Comparison of ENCODE assay signal across 22 cellular contexts in the genomic region with DNA sequence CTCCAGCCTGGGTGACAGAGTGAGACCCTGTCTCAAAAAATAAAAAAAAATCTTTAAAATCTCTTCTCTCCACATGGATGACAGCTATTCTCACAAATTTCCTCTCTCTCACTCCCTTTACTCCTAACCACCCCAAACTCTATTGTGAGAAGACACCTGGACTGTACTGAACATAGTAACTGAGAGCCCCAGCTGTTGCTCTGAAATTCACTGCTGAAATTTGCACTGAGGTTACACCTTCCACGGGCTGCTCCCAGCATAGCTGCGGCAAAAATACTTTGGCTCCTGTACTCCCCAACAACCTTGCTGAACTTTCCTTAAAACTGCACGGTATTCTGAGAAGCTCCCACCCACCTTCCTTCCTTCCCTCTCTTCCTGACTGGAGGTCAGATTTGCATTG. TPM values are rescaled to one million over a fixed set of nuclear protein-coding genes. Genes with fewer than 3 reads are reported as not detected.
DNase-seq lines count a peak whose midpoint lies in the region; ATAC-seq and TF ChIP-seq lines count a peak whose summit lies in the region.
"Had no signal": no experiment of that assay in that cellular context is flagged by ENCODE, and none has a peak within 500 bp of the region (broad histone marks: within the 10 kb centered on the region; RNA-seq: fewer than 3 reads in every experiment).

No MANE protein-coding gene starts in this region.

- peak; percentile 18 for DNase-seq in NCI-H2171 treated with DMSO at 0.1 percent for 48 hours (lab: John Stamatoyannopoulos, UW)
- DNase-seq in NCI-H2171 (lab: John Stamatoyannopoulos, UW) = no peak
- DNase-seq in GM23338 (ENCODE audit: low spot score) = no peak
- no peak for DNase-seq in nephron progenitor cell
- DNase-seq: 8988T; C1 segment of cervical spinal cord; CD4-positive, CD25-positive, alpha-beta regulatory T cell; CD8-positive, alpha-beta memory T cell; COR-L47; DMS79 treated with DMSO at 0.1 percent for 48 hours; EL; GOT3; H7; HFFc6; IMR-90 had no signal

- peaks cover 3% of the 10 kb centered on the region; the same call in 1 of the 2 replicates for H3F3A ChIP-seq in GM23338 (replicated peaks; ENCODE audit: low read depth)

- H3K36me3 ChIP-seq in GM23338 (ENCODE audit: insufficient read depth) = no peaks in the 10 kb centered on the region

- peaks cover 8% of the 10 kb centered on the region for H3K27me3 Mint-ChIP-seq in GM23338 (ENCODE audit: insufficient read depth, low read depth, poor library complexity)
- H3K27me3 Mint-ChIP-seq in nephron progenitor cell (ENCODE audit: low read depth, poor library complexity) = peaks cover 11% of the 10 kb centered on the region

- no peaks in the 10 kb centered on the region for H3K36me3 Mint-ChIP-seq in GM23338 (ENCODE audit: low read depth)
- no peaks in the 10 kb centered on the region for H3K36me3 Mint-ChIP-seq in nephron progenitor cell (ENCODE audit: low read depth)
- H3K36me3 Mint-ChIP-seq: CD4-positive, CD25-positive, alpha-beta regulatory T cell had no signal

- H3K4me3 Mint-ChIP-seq in GM23338 = no peak overlapping the region
- H3K4me3 Mint-ChIP-seq in nephron progenitor cell = no peak overlapping the region
- H3K4me3 Mint-ChIP-seq: CD4-positive, CD25-positive, alpha-beta regulatory T cell; CD8-positive, alpha-beta memory T cell; HFFc6 had no signal

- H3K9me2 ChIP-seq in GM23338 (ENCODE audit: insufficient read depth) = 0 out of 2 replicates have a peak, but pooled peaks cover 4% of the 10 kb centered on the region

- H3K27ac ChIP-seq in GM23338 (ENCODE audit: low read depth) = no peak overlapping the region
- H3K27ac ChIP-seq: HL-60 had no signal

- ATAC-seq in GM23338 (no peak), GM21576 (IDR thresholded peaks at IDR 0.05; ENCODE audit: unreplicated experiment) (no peak), GM18868 (IDR thresholded peaks at IDR 0.05; ENCODE audit: unreplicated experiment) (no peak), GM18511 (IDR thresholded peaks at IDR 0.05; ENCODE audit: unreplicated experiment) (no peak)
- ATAC-seq: GM12878, HCT116, K562 had no signal

- no peaks in the 10 kb centered on the region for H4K20me1 ChIP-seq in GM23338 (replicated peaks; ENCODE audit: insufficient read depth)

- H3K4me2 ChIP-seq in GM23338 = no peak overlapping the region

- no peaks in the 10 kb centered on the region for H3K27me3 ChIP-seq in GM23338 (ENCODE audit: insufficient read depth)

- H3K4me1 ChIP-seq in GM23338 (ENCODE audit: insufficient read depth) = peaks cover under 1% of the 10 kb centered on the region; the same call in 1 of the 2 replicates

- H3K4me1 Mint-ChIP-seq in GM23338 (peaks cover 14% of the 10 kb centered on the region), nephron progenitor cell (peaks cover 12% of the 10 kb centered on the region)

- TF ChIP-seq CTCF in GM23338 (conservative IDR thresholded peaks at IDR 0.05; ENCODE audit: low read depth in 2 of 2) (no peak), nephron progenitor cell (IDR thresholded peaks at IDR 0.05) (no peak)

- no peaks in the 10 kb centered on the region for H3K9me3 Mint-ChIP-seq in GM23338
- H3K9me3 Mint-ChIP-seq in nephron progenitor cell = no peaks in the 10 kb centered on the region
- H3K9me3 Mint-ChIP-seq: CD4-positive, CD25-positive, alpha-beta regulatory T cell; CD8-positive, alpha-beta memory T cell; HFFc6 had no signal

- peak overlapping the region; percentile 84 for H2AFZ ChIP-seq in GM23338

- no peaks in the 10 kb centered on the region for H3K79me2 ChIP-seq in GM23338 (replicated peaks; ENCODE audit: insufficient read depth)

- H3K27ac Mint-ChIP-seq in GM23338 (no peak overlapping the region), nephron progenitor cell (peak overlapping the region; percentile 89)
- H3K27ac Mint-ChIP-seq: CD8-positive, alpha-beta memory T cell; HFFc6 had no signal

- H3K4me3 ChIP-seq in GM23338 = no peak overlapping the region
- H3K4me3 ChIP-seq: GM12878, K562 had no signal

TF ChIP-seq in GM23338, 12 proteins besides CTCF, POLR2A, EP300 and RAD21 (continues in another document):
- TF ChIP-seq JUNB (IDR thresholded peaks at IDR 0.05; ENCODE audit: unreplicated experiment) = no peak
- no peak for TF ChIP-seq EZH2 (IDR thresholded peaks at IDR 0.05; ENCODE audit: low read depth, unreplicated experiment)
- TF ChIP-seq, protein P1, sequence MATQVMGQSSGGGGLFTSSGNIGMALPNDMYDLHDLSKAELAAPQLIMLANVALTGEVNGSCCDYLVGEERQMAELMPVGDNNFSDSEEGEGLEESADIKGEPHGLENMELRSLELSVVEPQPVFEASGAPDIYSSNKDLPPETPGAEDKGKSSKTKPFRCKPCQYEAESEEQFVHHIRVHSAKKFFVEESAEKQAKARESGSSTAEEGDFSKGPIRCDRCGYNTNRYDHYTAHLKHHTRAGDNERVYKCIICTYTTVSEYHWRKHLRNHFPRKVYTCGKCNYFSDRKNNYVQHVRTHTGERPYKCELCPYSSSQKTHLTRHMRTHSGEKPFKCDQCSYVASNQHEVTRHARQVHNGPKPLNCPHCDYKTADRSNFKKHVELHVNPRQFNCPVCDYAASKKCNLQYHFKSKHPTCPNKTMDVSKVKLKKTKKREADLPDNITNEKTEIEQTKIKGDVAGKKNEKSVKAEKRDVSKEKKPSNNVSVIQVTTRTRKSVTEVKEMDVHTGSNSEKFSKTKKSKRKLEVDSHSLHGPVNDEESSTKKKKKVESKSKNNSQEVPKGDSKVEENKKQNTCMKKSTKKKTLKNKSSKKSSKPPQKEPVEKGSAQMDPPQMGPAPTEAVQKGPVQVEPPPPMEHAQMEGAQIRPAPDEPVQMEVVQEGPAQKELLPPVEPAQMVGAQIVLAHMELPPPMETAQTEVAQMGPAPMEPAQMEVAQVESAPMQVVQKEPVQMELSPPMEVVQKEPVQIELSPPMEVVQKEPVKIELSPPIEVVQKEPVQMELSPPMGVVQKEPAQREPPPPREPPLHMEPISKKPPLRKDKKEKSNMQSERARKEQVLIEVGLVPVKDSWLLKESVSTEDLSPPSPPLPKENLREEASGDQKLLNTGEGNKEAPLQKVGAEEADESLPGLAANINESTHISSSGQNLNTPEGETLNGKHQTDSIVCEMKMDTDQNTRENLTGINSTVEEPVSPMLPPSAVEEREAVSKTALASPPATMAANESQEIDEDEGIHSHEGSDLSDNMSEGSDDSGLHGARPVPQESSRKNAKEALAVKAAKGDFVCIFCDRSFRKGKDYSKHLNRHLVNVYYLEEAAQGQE (IDR thresholded peaks at IDR 0.05; ENCODE audit: unreplicated experiment) = no peak
- no peak for TF ChIP-seq CREB1 (CRISPR knock-in tag; IDR thresholded peaks at IDR 0.05; ENCODE audit: low read depth)
- TF ChIP-seq ZNF114 (CRISPR knock-in tag; IDR thresholded peaks at IDR 0.05) = no peak

RNA-seq across cellular contexts. Expression of a gene that starts 4.4 kb away (rescaled TPM):
- 69.5 and 76.8 TPM in 2 replicates for total RNA-seq in GM23338 (2014; rRNA removed; shearing (Covaris generic))
- 40.9 and 42.7 TPM in 2 replicates for polyA plus RNA-seq in GM23338 (2016; fragmentation: Nextera tagmentation; extraction: Ambion mirVana)

RNA-seq across cellular contexts. Expression of a gene that starts 49.6 kb away (rescaled TPM):
- 39.1 and 50.6 TPM in 2 replicates for total RNA-seq in GM23338 (2014; rRNA removed; shearing (Covaris generic))
- 6.7 and 7.5 TPM in 2 replicates for polyA plus RNA-seq in GM23338 (2016; fragmentation: Nextera tagmentation; extraction: Ambion mirVana)
